ENCODE assay signal across 3 cellular contexts in genomic region chr12:39440781-39441180, GRCh38.
TF ChIP-seq lines count a peak whose summit lies in the region.

No MANE protein-coding gene starts in this region.

TF ChIP-seq in SK-N-SH, 30 proteins besides CTCF, POLR2A, EP300 and RAD21 (continued from another document):
- TF ChIP-seq, protein P1, sequence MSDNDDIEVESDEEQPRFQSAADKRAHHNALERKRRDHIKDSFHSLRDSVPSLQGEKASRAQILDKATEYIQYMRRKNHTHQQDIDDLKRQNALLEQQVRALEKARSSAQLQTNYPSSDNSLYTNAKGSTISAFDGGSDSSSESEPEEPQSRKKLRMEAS (IDR thresholded peaks at IDR 0.05; ENCODE audit: low read depth): no peak
- peak; percentile 55; the same call in 1 of the 2 replicates for TF ChIP-seq MXI1 (IDR thresholded peaks at IDR 0.05; ENCODE audit: low read depth, low read length)

TF ChIP-seq in SK-N-SH treated with all-trans-retinoic acid at 6 μM for 48 hours, 23 proteins besides CTCF, POLR2A, EP300 and RAD21 (continued from another document):
- TF ChIP-seq, protein P2, sequence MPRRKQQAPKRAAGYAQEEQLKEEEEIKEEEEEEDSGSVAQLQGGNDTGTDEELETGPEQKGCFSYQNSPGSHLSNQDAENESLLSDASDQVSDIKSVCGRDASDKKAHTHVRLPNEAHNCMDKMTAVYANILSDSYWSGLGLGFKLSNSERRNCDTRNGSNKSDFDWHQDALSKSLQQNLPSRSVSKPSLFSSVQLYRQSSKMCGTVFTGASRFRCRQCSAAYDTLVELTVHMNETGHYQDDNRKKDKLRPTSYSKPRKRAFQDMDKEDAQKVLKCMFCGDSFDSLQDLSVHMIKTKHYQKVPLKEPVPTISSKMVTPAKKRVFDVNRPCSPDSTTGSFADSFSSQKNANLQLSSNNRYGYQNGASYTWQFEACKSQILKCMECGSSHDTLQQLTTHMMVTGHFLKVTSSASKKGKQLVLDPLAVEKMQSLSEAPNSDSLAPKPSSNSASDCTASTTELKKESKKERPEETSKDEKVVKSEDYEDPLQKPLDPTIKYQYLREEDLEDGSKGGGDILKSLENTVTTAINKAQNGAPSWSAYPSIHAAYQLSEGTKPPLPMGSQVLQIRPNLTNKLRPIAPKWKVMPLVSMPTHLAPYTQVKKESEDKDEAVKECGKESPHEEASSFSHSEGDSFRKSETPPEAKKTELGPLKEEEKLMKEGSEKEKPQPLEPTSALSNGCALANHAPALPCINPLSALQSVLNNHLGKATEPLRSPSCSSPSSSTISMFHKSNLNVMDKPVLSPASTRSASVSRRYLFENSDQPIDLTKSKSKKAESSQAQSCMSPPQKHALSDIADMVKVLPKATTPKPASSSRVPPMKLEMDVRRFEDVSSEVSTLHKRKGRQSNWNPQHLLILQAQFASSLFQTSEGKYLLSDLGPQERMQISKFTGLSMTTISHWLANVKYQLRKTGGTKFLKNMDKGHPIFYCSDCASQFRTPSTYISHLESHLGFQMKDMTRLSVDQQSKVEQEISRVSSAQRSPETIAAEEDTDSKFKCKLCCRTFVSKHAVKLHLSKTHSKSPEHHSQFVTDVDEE (CRISPR knock-in tag; IDR thresholded peaks at IDR 0.05): no peak
- TF ChIP-seq, protein P3, sequence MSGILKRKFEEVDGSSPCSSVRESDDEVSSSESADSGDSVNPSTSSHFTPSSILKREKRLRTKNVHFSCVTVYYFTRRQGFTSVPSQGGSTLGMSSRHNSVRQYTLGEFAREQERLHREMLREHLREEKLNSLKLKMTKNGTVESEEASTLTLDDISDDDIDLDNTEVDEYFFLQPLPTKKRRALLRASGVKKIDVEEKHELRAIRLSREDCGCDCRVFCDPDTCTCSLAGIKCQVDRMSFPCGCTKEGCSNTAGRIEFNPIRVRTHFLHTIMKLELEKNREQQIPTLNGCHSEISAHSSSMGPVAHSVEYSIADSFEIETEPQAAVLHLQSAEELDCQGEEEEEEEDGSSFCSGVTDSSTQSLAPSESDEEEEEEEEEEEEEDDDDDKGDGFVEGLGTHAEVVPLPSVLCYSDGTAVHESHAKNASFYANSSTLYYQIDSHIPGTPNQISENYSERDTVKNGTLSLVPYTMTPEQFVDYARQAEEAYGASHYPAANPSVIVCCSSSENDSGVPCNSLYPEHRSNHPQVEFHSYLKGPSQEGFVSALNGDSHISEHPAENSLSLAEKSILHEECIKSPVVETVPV (CRISPR knock-in tag; IDR thresholded peaks at IDR 0.05): no peak
- no peak for TF ChIP-seq RARB (CRISPR knock-in tag; IDR thresholded peaks at IDR 0.05)

TF ChIP-seq in HCT116, 20 proteins besides CTCF, POLR2A, EP300 and RAD21 (continued from another document):
- TF ChIP-seq ZBTB33 (IDR thresholded peaks at IDR 0.05; ENCODE audit: extremely low read depth, insufficient replicate concordance, low read length) (no peak), ZFX (IDR thresholded peaks at IDR 0.05) (no peak), EGR1 (IDR thresholded peaks at IDR 0.05; ENCODE audit: low read depth) (no peak), SRF (IDR thresholded peaks at IDR 0.05; ENCODE audit: low read depth) (no peak), REST (IDR thresholded peaks at IDR 0.05; ENCODE audit: low read depth) (no peak)
